30 cellular contexts compared by ENCODE assay signal in the genomic region with DNA sequence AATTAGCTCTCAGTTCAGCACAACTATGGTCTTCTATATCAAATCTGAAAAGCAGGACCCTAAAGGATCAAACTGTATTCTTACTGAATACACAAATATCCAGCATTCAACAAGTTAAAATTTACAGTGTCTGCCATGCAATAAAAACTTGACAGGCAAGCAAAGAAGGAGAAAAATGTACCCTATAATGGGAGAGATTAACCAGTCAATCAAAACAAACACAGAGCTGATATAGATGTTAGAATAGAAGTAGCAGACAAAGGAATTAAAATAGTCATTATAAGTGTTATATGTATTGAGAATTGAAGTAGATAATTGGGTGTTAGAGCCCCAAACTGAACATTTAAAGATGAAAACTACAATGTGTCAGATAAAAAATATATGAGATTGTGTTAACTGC.
"Had no signal": no experiment of that assay in that cellular context is flagged by ENCODE, and none has a peak within 500 bp of the region (broad histone marks: within the 10 kb centered on the region; RNA-seq: fewer than 3 reads in every experiment).

No MANE protein-coding gene starts in this region.

- H2AFZ ChIP-seq: PC-9 had no signal

- H3K4me2 ChIP-seq: PC-9 had no signal

- H3K4me1 ChIP-seq: SJCRH30 had no signal

- ATAC-seq: Panc1, Right ventricle myocardium inferior, SK-N-SH treated with all-trans-retinoic acid at 6 μM for 48 hours, T-cell had no signal

- H3K36me3 ChIP-seq: MG63, SJCRH30 had no signal

- FAIRE-seq: RCC 7860 had no signal

- H3K27ac ChIP-seq: PC-9, RWPE1, SJCRH30, SK-N-MC had no signal

- H3K27me3 ChIP-seq: MG63, SJCRH30 had no signal

- DNase-seq: Kasumi-1, MG63, MV-4-11, NCI-H1092, NCI-H1105, NCI-H1436 treated with DMSO at 0.1 percent for 48 hours, NCI-H1694 treated with DMSO at 0.1 percent for 48 hours, NCI-H187 treated with DMSO at 0.1 percent for 48 hours, NCI-H2029, NCI-H2081, NCI-H2171 treated with DMSO at 0.1 percent for 48 hours, NCI-H2227 treated with DMSO at 0.1 percent for 48 hours, NCI-H345, NCI-H446, NCI-H510A treated with DMSO at 0.1 percent for 48 hours, NCI-H524 treated with DMSO at 0.1 percent for 48 hours, NCI-H526 treated with DMSO at 0.1 percent for 48 hours, NCI-H748 treated with DMSO at 0.1 percent for 48 hours, NCI-H82, PC-9, SHP77, SIG-M5, SJCRH30, T-cell had no signal

- H3K9me3 ChIP-seq: MG63, SJCRH30 had no signal

- H3K4me3 ChIP-seq: MG63, PC-9, SJCRH30, SK-N-MC had no signal
